ENCODE assay signal across 22 cellular contexts in the genomic region with DNA sequence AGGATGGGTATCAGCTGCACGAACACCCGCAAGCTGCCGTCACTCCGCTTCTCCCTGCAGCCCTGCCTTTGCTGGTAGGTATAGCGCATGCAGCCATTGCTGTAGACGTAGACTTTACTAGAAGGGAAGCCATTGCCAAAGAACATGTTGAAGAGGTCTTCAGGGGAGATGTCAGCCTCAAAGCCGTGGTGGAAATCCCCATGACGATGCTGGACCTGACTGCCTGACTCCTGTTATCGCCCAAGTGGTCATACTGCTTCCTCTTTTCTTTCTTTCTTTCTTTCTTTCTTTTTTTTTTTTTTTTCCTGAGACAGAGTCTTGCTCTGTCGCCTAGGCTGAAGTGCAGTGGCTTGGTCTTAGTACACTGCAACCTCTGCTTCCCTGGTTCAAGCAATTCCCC.
DNase-seq lines count a peak whose midpoint lies in the region; ATAC-seq lines count a peak whose summit lies in the region.
"Had no signal": no experiment of that assay in that cellular context is flagged by ENCODE, and none has a peak within 500 bp of the region (broad histone marks: within the 10 kb centered on the region; RNA-seq: fewer than 3 reads in every experiment).

No MANE protein-coding gene starts in this region.

- ATAC-seq in GM18502 (IDR thresholded peaks at IDR 0.05; ENCODE audit: poor library complexity, unreplicated experiment) (peak; percentile 68), GM21529 (IDR thresholded peaks at IDR 0.05; ENCODE audit: unreplicated experiment) (peak; percentile 62), HG03439 (IDR thresholded peaks at IDR 0.05; ENCODE audit: unreplicated experiment) (peak; percentile 55), HG03354 (IDR thresholded peaks at IDR 0.05; ENCODE audit: poor library complexity, severe bottlenecking, unreplicated experiment) (no peak), esophagus mucosa (no peak)
- ATAC-seq: lower lobe of right lung had no signal

- peak; percentile 36 for DNase-seq in germinal center (ENCODE audit: low spot score)
- no peak for DNase-seq in NCI-H69 (lab: John Stamatoyannopoulos, UW)
- no peak for DNase-seq in NCI-H748 treated with DMSO at 0.1 percent for 48 hours (lab: John Stamatoyannopoulos, UW)
- DNase-seq: activated CD4-positive, alpha-beta memory T cell treated with anti-CD3 and anti-CD28 coated beads, Interleukin-2, amount 10 ng/mL, durations not matched to agents 7 days and 5 days; activated effector memory CD4-positive, alpha-beta T cell treated with Interleukin-2 at 50 U/mL for 16 hours; activated T-cell treated with anti-CD3 and anti-CD28 coated beads for 4 hours; COR-L47; DND-41; dorsolateral prefrontal cortex; KBM-7; lower lobe of right lung; MG63; NCI-H146; nephron progenitor cell; ovary; Peyer's patch; uterus had no signal

Comparison
In these comparisons a context has a peak if more than half of its experiments do, and no peak if none do; other contexts are left out.
1. ATAC-seq: peak in GM18502 (single experiment), GM21529 (single experiment) and HG03439 (single experiment); none in HG03354 (single experiment) and esophagus mucosa (single experiment).